In the genomic region with DNA sequence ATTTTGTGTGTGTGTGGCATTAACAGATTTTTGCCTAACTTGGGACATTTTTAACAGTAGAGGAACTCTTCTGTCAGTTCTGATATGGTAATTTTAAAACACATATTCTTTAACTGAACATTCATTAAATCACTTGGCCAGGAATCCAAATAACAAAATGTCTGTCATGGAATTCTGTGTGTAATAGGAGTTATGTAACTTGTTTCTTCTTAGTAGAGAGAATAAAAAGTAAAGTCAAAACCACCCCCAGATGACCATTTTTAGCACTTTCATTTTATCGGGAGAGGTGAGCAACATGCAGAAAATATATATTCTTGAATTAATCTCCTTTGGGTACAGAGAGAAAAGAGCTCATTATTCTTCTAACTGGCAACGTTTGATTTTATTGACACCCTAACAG, we compare ENCODE assay signal across 26 cellular contexts.
"Had no signal": no experiment of that assay in that cellular context is flagged by ENCODE, and none has a peak within 500 bp of the region (broad histone marks: within the 10 kb centered on the region; RNA-seq: fewer than 3 reads in every experiment).

No MANE protein-coding gene starts in this region.

- H3K4me1 Mint-ChIP-seq: endodermal cell, immature natural killer cell, mesothelial cell of epicardium had no signal

- H3K4me3 ChIP-seq: colonic mucosa, esophagus squamous epithelium, gastroesophageal sphincter, heart left ventricle, hepatocyte, left lung, lower lobe of right lung, mucosa of descending colon had no signal

- H3K36me3 ChIP-seq: colonic mucosa, esophagus squamous epithelium, gastroesophageal sphincter, heart left ventricle, left lung, lower lobe of right lung had no signal

- H3K79me2 ChIP-seq: hepatocyte had no signal

- H3K9me3 ChIP-seq: colonic mucosa, esophagus squamous epithelium, gastroesophageal sphincter, heart left ventricle, lower lobe of right lung, mucosa of descending colon had no signal

- FAIRE-seq: endometrium, islet of Langerhans, keratinocyte had no signal

- ATAC-seq: effector memory CD8-positive, alpha-beta T cell; esophagus mucosa; gastroesophageal sphincter; heart left ventricle; left cardiac atrium; left lung; left ventricle myocardium superior; lower lobe of right lung; mucosa of descending colon had no signal

- H3K27me3 Mint-ChIP-seq: dendritic cell treated with granulocyte-macrophage colony-stimulating factor and Interleukin-4, amounts not matched to agents 40 ng/mL and 50 ng/mL, for 4 days; effector memory CD8-positive, alpha-beta T cell had no signal

- H3K4me2 ChIP-seq: hepatocyte had no signal

- H3K27me3 ChIP-seq: colonic mucosa, esophagus squamous epithelium, gastroesophageal sphincter, heart left ventricle, hepatocyte, left lung had no signal

- DNase-seq: colonic mucosa; cortex of kidney; effector CD8-positive, alpha-beta T cell; effector memory CD8-positive, alpha-beta T cell; endodermal cell; erythroblast; esophagus squamous epithelium; foreskin fibroblast; foreskin melanocyte; heart left ventricle; immature natural killer cell; left cardiac atrium; left lung; left ventricle myocardium superior; lower lobe of right lung; mesenchymal stem cell; mucosa of descending colon had no signal

- H3K36me3 Mint-ChIP-seq: immature natural killer cell, mesothelial cell of epicardium had no signal

- H3K4me3 Mint-ChIP-seq: dendritic cell treated with granulocyte-macrophage colony-stimulating factor and Interleukin-4, amounts not matched to agents 40 ng/mL and 50 ng/mL, for 4 days; effector memory CD8-positive, alpha-beta T cell; endodermal cell; immature natural killer cell; mesothelial cell of epicardium had no signal

- H3K4me1 ChIP-seq: colonic mucosa, esophagus squamous epithelium, gastroesophageal sphincter, heart left ventricle, left lung, lower lobe of right lung had no signal

- H3K27ac Mint-ChIP-seq: dendritic cell treated with granulocyte-macrophage colony-stimulating factor and Interleukin-4, amounts not matched to agents 40 ng/mL and 50 ng/mL, for 4 days; effector memory CD8-positive, alpha-beta T cell; endodermal cell; immature natural killer cell; mesothelial cell of epicardium had no signal

- H2AFZ ChIP-seq: hepatocyte had no signal

- H3K27ac ChIP-seq: colonic mucosa, epithelial cell of prostate, esophagus squamous epithelium, gastroesophageal sphincter, heart left ventricle, hepatocyte, left lung, lower lobe of right lung had no signal
